Comparison of ENCODE assay signal across 23 cellular contexts in genomic region chr3:20128378-20128777, GRCh38. TPM values are rescaled to one million over a fixed set of nuclear protein-coding genes. Genes with fewer than 3 reads are reported as not detected.
"Had no signal": no experiment of that assay in that cellular context is flagged by ENCODE, and none has a peak within 500 bp of the region (broad histone marks: within the 10 kb centered on the region; RNA-seq: fewer than 3 reads in every experiment).

No MANE protein-coding gene starts in this region.

- H3K27me3 ChIP-seq: dorsolateral prefrontal cortex, esophagus squamous epithelium, gastroesophageal sphincter, suprapubic skin, thyroid gland had no signal

- H3K9me3 Mint-ChIP-seq: type B pancreatic cell had no signal

- H3K27ac Mint-ChIP-seq: type B pancreatic cell had no signal

- H3K27ac ChIP-seq: epithelial cell of prostate, esophagus squamous epithelium, gastroesophageal sphincter, left ventricle myocardium inferior, lower lobe of right lung, suprapubic skin, thyroid gland had no signal

- H3K4me1 ChIP-seq: esophagus squamous epithelium, gastroesophageal sphincter, lower lobe of right lung, suprapubic skin, thyroid gland had no signal

- H3K27me3 Mint-ChIP-seq: type B pancreatic cell had no signal

- FAIRE-seq: endometrium, keratinocyte, urothelium cell line had no signal

- H3K9me3 ChIP-seq: esophagus squamous epithelium, gastroesophageal sphincter, left ventricle myocardium inferior, lower lobe of right lung, suprapubic skin, thyroid gland had no signal

- DNase-seq: cortex of kidney; dorsolateral prefrontal cortex; effector CD8-positive, alpha-beta T cell; esophagus squamous epithelium; foreskin fibroblast; glutamatergic neuron; left ventricle myocardium inferior; lower lobe of right lung; mesenchymal stem cell; midbrain; right cardiac atrium; stimulated activated CD4-positive, alpha-beta T cell treated with anti-CD3 and anti-CD28 coated beads, Interleukin-2, amount 100 ng/mL, for 48 hours; stimulated activated naive CD8-positive, alpha-beta T cell treated with anti-CD3 and anti-CD28 coated beads, Interleukin-15, Interleukin-2, amounts not matched to agents 100 U/mL and 50 U/mL, for 24 hours; thyroid gland had no signal

- ATAC-seq: gastroesophageal sphincter; lower lobe of right lung; stimulated activated naive CD8-positive, alpha-beta T cell treated with anti-CD3 and anti-CD28 coated beads, Interleukin-15, Interleukin-2, amounts not matched to agents 100 U/mL and 50 U/mL, for 24 hours had no signal

- H3K4me1 Mint-ChIP-seq: neural crest cell had no signal

- H3K4me3 ChIP-seq: dorsolateral prefrontal cortex, esophagus squamous epithelium, gastroesophageal sphincter, left ventricle myocardium inferior, lower lobe of right lung, smooth muscle cell, suprapubic skin, thyroid gland had no signal

- H3K4me3 Mint-ChIP-seq: neural crest cell, type B pancreatic cell had no signal

RNA-seq across cellular contexts. Expression of gene SGO1, which starts 57.6 kb away (rescaled TPM):
- polyA plus RNA-seq: right cardiac atrium had no signal
